ENCODE assay signal across 1 cellular context in genomic region chr15:57875347-57875746, GRCh38.
A peak's percentile ranks its signal among the peaks of the same experiment; 100 is the strongest.
TF ChIP-seq lines count a peak whose summit lies in the region.

No MANE protein-coding gene starts in this region.

TF ChIP-seq in K562, 482 proteins besides CTCF, POLR2A, EP300 and RAD21 (continued from another document):
- no peak for TF ChIP-seq HOXB6 (CRISPR knock-in tag; IDR thresholded peaks at IDR 0.05; ENCODE audit: borderline replicate concordance)
- TF ChIP-seq, protein P1, sequence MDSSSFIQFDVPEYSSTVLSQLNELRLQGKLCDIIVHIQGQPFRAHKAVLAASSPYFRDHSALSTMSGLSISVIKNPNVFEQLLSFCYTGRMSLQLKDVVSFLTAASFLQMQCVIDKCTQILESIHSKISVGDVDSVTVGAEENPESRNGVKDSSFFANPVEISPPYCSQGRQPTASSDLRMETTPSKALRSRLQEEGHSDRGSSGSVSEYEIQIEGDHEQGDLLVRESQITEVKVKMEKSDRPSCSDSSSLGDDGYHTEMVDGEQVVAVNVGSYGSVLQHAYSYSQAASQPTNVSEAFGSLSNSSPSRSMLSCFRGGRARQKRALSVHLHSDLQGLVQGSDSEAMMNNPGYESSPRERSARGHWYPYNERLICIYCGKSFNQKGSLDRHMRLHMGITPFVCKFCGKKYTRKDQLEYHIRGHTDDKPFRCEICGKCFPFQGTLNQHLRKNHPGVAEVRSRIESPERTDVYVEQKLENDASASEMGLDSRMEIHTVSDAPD (CRISPR knock-in tag; IDR thresholded peaks at IDR 0.05) = no peak
- no peak for TF ChIP-seq PHB (CRISPR knock-in tag; IDR thresholded peaks at IDR 0.05)
- TF ChIP-seq ZNF280B (CRISPR knock-in tag; IDR thresholded peaks at IDR 0.05) = 0 out of 2 replicates have a peak, but pooled peaks have one; percentile 61
- TF ChIP-seq ARNT (IDR thresholded peaks at IDR 0.05) = no peak
- TF ChIP-seq FOXK2 (conservative IDR thresholded peaks at IDR 0.05 in 1 of 2, IDR thresholded peaks at IDR 0.05 in 1 of 2; ENCODE audit: low read depth in 2 of 2) = no peak
- no peak for TF ChIP-seq PHB2 (IDR thresholded peaks at IDR 0.05; ENCODE audit: low read depth)
- TF ChIP-seq ZFX (CRISPR knock-in tag; IDR thresholded peaks at IDR 0.05) = no peak
- 0 out of 2 replicates have a peak, but pooled peaks have one; percentile 57 for TF ChIP-seq TRIM28 (IDR thresholded peaks at IDR 0.05)
- TF ChIP-seq, protein P2, sequence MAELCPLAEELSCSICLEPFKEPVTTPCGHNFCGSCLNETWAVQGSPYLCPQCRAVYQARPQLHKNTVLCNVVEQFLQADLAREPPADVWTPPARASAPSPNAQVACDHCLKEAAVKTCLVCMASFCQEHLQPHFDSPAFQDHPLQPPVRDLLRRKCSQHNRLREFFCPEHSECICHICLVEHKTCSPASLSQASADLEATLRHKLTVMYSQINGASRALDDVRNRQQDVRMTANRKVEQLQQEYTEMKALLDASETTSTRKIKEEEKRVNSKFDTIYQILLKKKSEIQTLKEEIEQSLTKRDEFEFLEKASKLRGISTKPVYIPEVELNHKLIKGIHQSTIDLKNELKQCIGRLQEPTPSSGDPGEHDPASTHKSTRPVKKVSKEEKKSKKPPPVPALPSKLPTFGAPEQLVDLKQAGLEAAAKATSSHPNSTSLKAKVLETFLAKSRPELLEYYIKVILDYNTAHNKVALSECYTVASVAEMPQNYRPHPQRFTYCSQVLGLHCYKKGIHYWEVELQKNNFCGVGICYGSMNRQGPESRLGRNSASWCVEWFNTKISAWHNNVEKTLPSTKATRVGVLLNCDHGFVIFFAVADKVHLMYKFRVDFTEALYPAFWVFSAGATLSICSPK (IDR thresholded peaks at IDR 0.05; ENCODE audit: borderline replicate concordance) = no peak
- TF ChIP-seq JUN (IDR thresholded peaks at IDR 0.05; ENCODE audit: borderline replicate concordance, low read depth, low read length) = peak; percentile 31; the same call in 1 of the 2 replicates
- no peak for TF ChIP-seq JUN (CRISPR knock-in tag; IDR thresholded peaks at IDR 0.05; ENCODE audit: borderline replicate concordance)
- TF ChIP-seq KLF16 (IDR thresholded peaks at IDR 0.05) = no peak
- TF ChIP-seq TEAD4 (IDR thresholded peaks at IDR 0.05; ENCODE audit: low read length) = no peak
- no peak for TF ChIP-seq TEAD4 (CRISPR knock-in tag; IDR thresholded peaks at IDR 0.05; ENCODE audit: borderline replicate concordance)
- no peak for TF ChIP-seq ESRRB (CRISPR knock-in tag; IDR thresholded peaks at IDR 0.05; ENCODE audit: borderline replicate concordance)
- TF ChIP-seq FIP1L1 (IDR thresholded peaks at IDR 0.05; ENCODE audit: low read depth, low read length, poor library complexity, severe bottlenecking) = no peak
- TF ChIP-seq XRCC5 (IDR thresholded peaks at IDR 0.05; ENCODE audit: low read depth, low read length) = no peak
